Comparison of ENCODE assay signal across 8 cellular contexts in genomic region chr22:31945971-31946680, GRCh38. TPM values are rescaled to one million over a fixed set of nuclear protein-coding genes. Genes with fewer than 3 reads are reported as not detected.
DNase-seq lines count a peak whose midpoint lies in the region; ATAC-seq lines count a peak whose summit lies in the region.

No MANE protein-coding gene starts in this region.

- H2BK120ac ChIP-seq in mesendoderm (ENCODE audit: low read depth, low read length) = no peak overlapping the region

- peak overlapping the region; percentile 99 for H3K56ac ChIP-seq in mesendoderm (ENCODE audit: low read length)

- peak overlapping the region; percentile 82 for H3K4me2 ChIP-seq in mesendoderm (ENCODE audit: low read length)

- no peak overlapping the region for H4K8ac ChIP-seq in mesendoderm (ENCODE audit: low read depth, low read length)

- peak overlapping the region; percentile 73; the same call in 1 of the 2 replicates for H3K27ac ChIP-seq in ACC112 (ENCODE audit: low read depth, low read length)
- H3K27ac ChIP-seq in caudate nucleus (ENCODE audit: low read depth, low read length) = peak overlapping the region; percentile 96
- H3K27ac ChIP-seq in mesendoderm (ENCODE audit: low read depth, low read length) = no peak overlapping the region

- no peak for DNase-seq in Jurkat, Clone E6-1 (ENCODE audit: low read depth, low spot score)
- DNase-seq in caudate nucleus (lab: John Stamatoyannopoulos, UW) (peak in 3 of 61 donors; percentile 11 to 30 (median 20)), mesendoderm (no peak), NCI-H1092 (lab: John Stamatoyannopoulos, UW) (no peak), hepatic stellate cell (ENCODE audit: low spot score) (no peak)
- DNase-seq in stimulated activated CD4-positive, alpha-beta T cell treated with anti-CD3 and anti-CD28 coated beads, Interleukin-4, amount 100 ng/mL, for 24 hours = no peak

- H3K18ac ChIP-seq in mesendoderm (ENCODE audit: low read length) = no peak overlapping the region

- H2BK5ac ChIP-seq in mesendoderm (ENCODE audit: low read length) = no peak overlapping the region

- no peak overlapping the region for H2BK15ac ChIP-seq in mesendoderm (replicated peaks; ENCODE audit: low read depth)

- H3K36me3 ChIP-seq in ACC112 (ENCODE audit: insufficient read depth, low read length) (no peaks in the 10 kb centered on the region), mesendoderm (ENCODE audit: control insufficient read depth, insufficient read depth, low read length) (peaks cover 4% of the 10 kb centered on the region)

- ATAC-seq in GM18868 (IDR thresholded peaks at IDR 0.05; ENCODE audit: unreplicated experiment) = no peak

- H3K79me2 ChIP-seq in ACC112 (ENCODE audit: control insufficient read depth, insufficient read depth, low read length, unreplicated experiment) (peaks cover 58% of the 10 kb centered on the region), mesendoderm (ENCODE audit: control insufficient read depth, insufficient read depth, low read length) (peaks cover 60% of the 10 kb centered on the region)

- WGBS in mesendoderm (ENCODE audit: extremely low coverage, insufficient coverage, low lambda C conversion rate) = 100% methylated on average over 2 of the region's 8 CpGs

- H3K4ac ChIP-seq in mesendoderm (ENCODE audit: low read depth, low read length) = no peak overlapping the region

- no peak overlapping the region for H2AK5ac ChIP-seq in mesendoderm (ENCODE audit: low read length)

- peaks cover 12% of the 10 kb centered on the region for H3K79me1 ChIP-seq in mesendoderm (ENCODE audit: low read length)

- no peaks in the 10 kb centered on the region for H3K27me3 ChIP-seq in ACC112 (ENCODE audit: insufficient read depth, low read length)
- H3K27me3 ChIP-seq in mesendoderm (ENCODE audit: insufficient read depth, low read length, poor library complexity) = no peaks in the 10 kb centered on the region

- H3K23ac ChIP-seq in mesendoderm (ENCODE audit: low read length) = no peak overlapping the region

- no peak overlapping the region for H2AFZ ChIP-seq in ACC112 (ENCODE audit: low read length, unreplicated experiment)

- H3K4me1 ChIP-seq in ACC112 (ENCODE audit: control insufficient read depth, insufficient read depth, low read length, unreplicated experiment) = peaks cover 18% of the 10 kb centered on the region
- H3K4me1 ChIP-seq in mesendoderm (ENCODE audit: control insufficient read depth, low read depth, low read length) = no peaks in the 10 kb centered on the region

- H4K5ac ChIP-seq in mesendoderm (ENCODE audit: low read length) = no peak overlapping the region

- peak overlapping the region; percentile 100 for H3K9ac ChIP-seq in mesendoderm (ENCODE audit: low read length)

- H3K4me3 ChIP-seq in ACC112 (ENCODE audit: low read depth, low read length) (peak overlapping the region; percentile 100), mesendoderm (ENCODE audit: low read length) (peak overlapping the region; percentile 99)
- H3K4me3 ChIP-seq in Jurkat, Clone E6-1 (ENCODE audit: low read length) = peak overlapping the region; percentile 90

RNA-seq across cellular contexts. Expression of gene YWHAH, which starts 1.8 kb away (rescaled TPM):
- polyA plus RNA-seq in Jurkat, Clone E6-1 (2012; ENCODE audit: insufficient read depth, insufficient read length) = 206 TPM
- polyA plus RNA-seq in mesendoderm (2013, experiment 1 of 2) = 233 TPM
- polyA plus RNA-seq in mesendoderm (2013, experiment 2 of 2) = 231 TPM
